Comparison of ENCODE assay signal across 7 cellular contexts in the genomic region with DNA sequence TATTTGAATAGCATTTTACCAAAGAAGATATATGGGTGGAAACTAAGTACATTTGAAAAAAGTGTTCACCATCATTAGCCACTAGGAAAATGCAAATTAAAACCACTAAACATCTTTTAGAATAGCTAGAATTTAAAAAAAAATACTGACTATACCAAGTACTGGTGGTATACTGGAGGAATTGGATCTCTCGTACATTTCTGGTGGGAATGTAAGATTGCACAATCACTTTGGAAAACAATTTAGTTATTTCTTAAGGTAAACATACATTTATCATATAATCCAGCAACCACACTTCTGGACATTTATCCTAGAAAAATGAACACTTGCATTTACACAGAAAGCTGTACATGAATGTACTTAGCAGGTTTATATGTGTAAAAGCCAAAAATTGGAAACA.
"Had no signal": no experiment of that assay in that cellular context is flagged by ENCODE, and none has a peak within 500 bp of the region (broad histone marks: within the 10 kb centered on the region; RNA-seq: fewer than 3 reads in every experiment).

No MANE protein-coding gene starts in this region.

- FAIRE-seq: G401.6, GM12878, GM12891, GM18507, GM19239 had no signal

- DNase-seq: GDM1, GF-D8 had no signal

- H3K4me3 ChIP-seq: GM12878 had no signal

- ATAC-seq: GM12878 had no signal
